Comparison of ENCODE assay signal across 27 cellular contexts in the genomic region with DNA sequence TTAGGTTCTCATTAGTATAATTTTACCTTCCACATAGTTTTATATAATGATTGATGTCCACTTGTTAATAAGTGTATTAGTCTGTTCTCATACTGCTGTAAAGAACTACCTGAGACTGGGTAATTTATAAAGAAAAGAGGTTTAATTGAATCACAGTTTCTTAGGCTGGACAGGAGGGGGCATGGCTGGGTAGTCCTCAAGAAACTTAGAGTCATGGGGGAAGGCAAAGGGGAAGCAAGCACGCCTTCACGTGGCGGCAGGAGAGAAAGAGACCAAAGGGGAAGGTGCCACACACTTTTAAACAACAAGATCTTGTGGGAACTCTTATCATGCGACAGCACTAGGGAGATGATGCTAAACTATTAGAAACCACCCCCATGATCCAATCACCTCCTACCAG. TPM values are rescaled to one million over a fixed set of nuclear protein-coding genes. Genes with fewer than 3 reads are reported as not detected.
A peak's percentile ranks its signal among the peaks of the same experiment; 100 is the strongest.
DNase-seq lines count a peak whose midpoint lies in the region; ATAC-seq, FAIRE-seq and TF ChIP-seq lines count a peak whose summit lies in the region.
"Had no signal": no experiment of that assay in that cellular context is flagged by ENCODE, and none has a peak within 500 bp of the region (broad histone marks: within the 10 kb centered on the region; RNA-seq: fewer than 3 reads in every experiment).

No MANE protein-coding gene starts in this region.

- H3K4me2 ChIP-seq in OCI-LY1 (ENCODE audit: low read length), result no peak overlapping the region

- no peaks in the 10 kb centered on the region for H3K9me2 ChIP-seq in OCI-LY1 (ENCODE audit: low read depth, low read length)

- no peak overlapping the region for H2AFZ ChIP-seq in OCI-LY1 (ENCODE audit: low read length)
- H2AFZ ChIP-seq: GM23248 had no signal

- ATAC-seq in GM19467 (IDR thresholded peaks at IDR 0.05; ENCODE audit: unreplicated experiment), result no peak
- ATAC-seq: HCT116 had no signal

- no peaks in the 10 kb centered on the region for H4K20me1 ChIP-seq in OCI-LY1 (ENCODE audit: insufficient read depth, low read length)

- H3K36me3 Mint-ChIP-seq in endothelial cell (ENCODE audit: low read depth, unreplicated experiment), result no peaks in the 10 kb centered on the region

- no peaks in the 10 kb centered on the region for H3F3A ChIP-seq in OCI-LY1 (ENCODE audit: insufficient read depth, low read length)

- H3K27ac Mint-ChIP-seq in endothelial cell (ENCODE audit: unreplicated experiment), result no peak overlapping the region
- H3K27ac Mint-ChIP-seq: CD4-positive, alpha-beta memory T cell; IgD-negative memory B cell had no signal

- intact Hi-C loops in vagina (cut with DNase I), result no loop called here

- peaks cover 3% of the 10 kb centered on the region for H3K4me1 Mint-ChIP-seq in endothelial cell (ENCODE audit: unreplicated experiment)

- H3K4me3 ChIP-seq in OCI-LY1 (ENCODE audit: low read depth, low read length, poor library complexity, severe bottlenecking) (no peak overlapping the region), bronchial epithelial cell (ENCODE audit: low read depth, low read length) (no peak overlapping the region), vagina (no peak overlapping the region)
- H3K4me3 ChIP-seq: GM23248, SK-N-MC had no signal

- TF ChIP-seq POLR2A in vagina (IDR thresholded peaks at IDR 0.05), result no peak

- H3K9me3 Mint-ChIP-seq in endothelial cell (ENCODE audit: unreplicated experiment), result no peaks in the 10 kb centered on the region
- H3K9me3 Mint-ChIP-seq: CD4-positive, alpha-beta memory T cell; IgD-negative memory B cell had no signal

- peak; percentile 36; the same call in 1 of the 2 replicates for TF ChIP-seq CTCF in OCI-LY1 (IDR thresholded peaks at IDR 0.05; ENCODE audit: low read length)
- no peak for TF ChIP-seq CTCF in bronchial epithelial cell (IDR thresholded peaks at IDR 0.05; ENCODE audit: insufficient read depth, low read length, severe bottlenecking)
- TF ChIP-seq CTCF in endothelial cell (IDR thresholded peaks at IDR 0.05; ENCODE audit: unreplicated experiment), result no peak
- TF ChIP-seq CTCF in vagina (IDR thresholded peaks at IDR 0.05), result no peak

- FAIRE-seq in bronchial epithelial cell (lab: Jason Lieb, UNC), result peak; percentile 83
- FAIRE-seq: GM12892 had no signal

- H3K4me1 ChIP-seq in OCI-LY1 (ENCODE audit: insufficient read depth, low read length, severe bottlenecking) (peaks cover 4% of the 10 kb centered on the region), vagina (no peaks in the 10 kb centered on the region)

- H3K9ac ChIP-seq in OCI-LY1 (ENCODE audit: low read length), result no peak overlapping the region
- H3K9ac ChIP-seq: GM23248 had no signal

- H3K27me3 ChIP-seq in OCI-LY1 (ENCODE audit: insufficient read depth, low read length) (no peaks in the 10 kb centered on the region), bronchial epithelial cell (ENCODE audit: control insufficient read depth, insufficient read depth, low read length) (no peaks in the 10 kb centered on the region), vagina (no peaks in the 10 kb centered on the region)

- H3K27ac ChIP-seq in OCI-LY1 (ENCODE audit: low read depth, low read length, poor library complexity, severe bottlenecking), result no peak overlapping the region
- H3K27ac ChIP-seq in vagina, result no peak overlapping the region
- H3K27ac ChIP-seq: GM23248, HL-60, SK-N-MC had no signal

- no peaks in the 10 kb centered on the region for H3K27me3 Mint-ChIP-seq in endothelial cell (ENCODE audit: unreplicated experiment)
- H3K27me3 Mint-ChIP-seq: CD4-positive, alpha-beta memory T cell; IgD-negative memory B cell had no signal

- H3K4me3 Mint-ChIP-seq in endothelial cell (ENCODE audit: unreplicated experiment), result no peak overlapping the region
- H3K4me3 Mint-ChIP-seq: CD4-positive, alpha-beta memory T cell; IgD-negative memory B cell had no signal

- H3K79me2 ChIP-seq in OCI-LY1 (ENCODE audit: insufficient read depth, low read length), result no peaks in the 10 kb centered on the region

- H3K36me3 ChIP-seq in OCI-LY1 (ENCODE audit: insufficient read depth, low read length) (0 out of 2 replicates have a peak, but pooled peaks cover 6% of the 10 kb centered on the region), bronchial epithelial cell (ENCODE audit: control insufficient read depth, insufficient read depth, low read length) (no peaks in the 10 kb centered on the region), vagina (no peaks in the 10 kb centered on the region)

- DNase-seq in bronchial epithelial cell (ENCODE audit: low read depth) (no peak), iPS-NIHi7 (ENCODE audit: extremely low spot score) (peak; percentile 31), DMS53 treated with DMSO at 0.1 percent for 48 hours (lab: John Stamatoyannopoulos, UW; ENCODE audit: unreplicated experiment) (no peak), endothelial cell (ENCODE audit: low spot score) (no peak), vagina (ENCODE audit: extremely low spot score in 2 of 2) (no peak)
- DNase-seq: C1 segment of cervical spinal cord; CD4-positive, alpha-beta memory T cell; DMS 273 treated with DMSO at 0.1 percent for 48 hours; DMS79 treated with DMSO at 0.1 percent for 48 hours; GM23248; Kasumi-1; NCI-H1092 treated with DMSO at 0.1 percent for 48 hours; NCI-H1436; NCI-H187; NCI-H2081 treated with DMSO at 0.1 percent for 48 hours; NCI-H2171; NCI-H226; NCI-H510A; NCI-H69; SIG-M5 had no signal

- H3K9me3 ChIP-seq in OCI-LY1 (ENCODE audit: low read length) (no peaks in the 10 kb centered on the region), vagina (no peaks in the 10 kb centered on the region)

RNA-seq across cellular contexts. Expression of a gene that starts 19.2 kb away (rescaled TPM):
- total RNA-seq in bronchial epithelial cell (1.3 and 1.6 TPM in 2 replicates), endothelial cell (ENCODE audit: unreplicated experiment) (16.0 TPM), vagina (7.4 TPM)

RNA-seq across cellular contexts. Expression of a gene that starts 19.5 kb away (rescaled TPM):
- total RNA-seq in bronchial epithelial cell, result 0.79 and 1.5 TPM in 2 replicates
- 13.3 TPM for total RNA-seq in endothelial cell (ENCODE audit: unreplicated experiment)
- 6.9 TPM for total RNA-seq in vagina
